27 cellular contexts compared by ENCODE assay signal in the genomic region with DNA sequence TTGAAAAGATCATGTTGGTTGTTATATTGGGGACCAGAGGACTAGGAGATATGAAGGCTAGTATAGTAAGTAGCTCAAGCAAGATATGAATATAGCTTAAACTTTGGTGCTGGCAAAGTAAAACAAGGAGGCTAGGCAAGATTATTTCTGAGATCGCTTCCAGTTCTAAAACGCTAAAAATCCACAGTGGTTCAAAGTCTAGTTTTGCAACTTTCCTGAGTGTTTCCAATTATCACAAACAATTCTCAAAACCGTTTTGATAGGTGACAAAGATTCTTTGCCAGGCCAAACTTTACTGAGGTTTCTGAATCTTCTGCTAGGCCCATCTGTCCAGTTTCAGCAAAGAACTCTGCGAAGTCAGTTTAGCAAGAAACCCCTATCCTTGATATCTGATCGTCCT.
"Had no signal": no experiment of that assay in that cellular context is flagged by ENCODE, and none has a peak within 500 bp of the region (broad histone marks: within the 10 kb centered on the region; RNA-seq: fewer than 3 reads in every experiment).

No MANE protein-coding gene starts in this region.

- H3K27me3 Mint-ChIP-seq: activated B cell treated with CpG ODN at 0.5 μM for 24 hours; activated CD4-positive, alpha-beta T cell treated with anti-CD3 and anti-CD28 coated beads, Interleukin-2, amount 10 ng/mL, durations not matched to agents 24 days and 14 days; activated CD8-positive, alpha-beta memory T cell treated with anti-CD3 and anti-CD28 coated beads, Interleukin-2, amount 10 ng/mL, durations not matched to agents 7 days and 5 days; activated naive CD4-positive, alpha-beta T cell treated with anti-CD3 and anti-CD28 coated beads, Interleukin-2, amount 50 U/mL, for 24 hours; activated T-cell treated with anti-CD3 and anti-CD28 coated beads, Interleukin-2, amount 50 U/mL, for 24 hours; T-helper 17 cell had no signal

- H3K9me3 ChIP-seq: breast epithelium, MG63, Peyer's patch, SJCRH30 had no signal

- DNase-seq: activated B cell treated with CpG ODN at 0.5 μM for 24 hours; activated CD4-positive, alpha-beta T cell treated with anti-CD3 and anti-CD28 coated beads for 1 hour; activated CD4-positive, alpha-beta T cell treated with anti-CD3 and anti-CD28 coated beads, Interleukin-2, amount 10 ng/mL, durations not matched to agents 24 days and 14 days; activated CD4-positive, alpha-beta T cell treated with anti-CD3 and anti-CD28 coated beads, Interleukin-2, amount 50 U/mL, for 48 hours; activated CD8-positive, alpha-beta memory T cell treated with anti-CD3 and anti-CD28 coated beads, Interleukin-2, amount 10 ng/mL, durations not matched to agents 7 days and 5 days; activated effector memory CD4-positive, alpha-beta T cell treated with Interleukin-2 at 50 U/mL for 16 hours; activated naive CD4-positive, alpha-beta T cell; activated T-cell treated with anti-CD3 and anti-CD28 coated beads, Interleukin-2, amount 50 U/mL, for 24 hours; aorta; caudate nucleus; NCI-H1092 treated with DMSO at 0.1 percent for 48 hours; NCI-H1417 treated with DMSO at 0.1 percent for 48 hours; NCI-H1694; NCI-H2029 treated with DMSO at 0.1 percent for 48 hours; NCI-H510A treated with DMSO at 0.1 percent for 48 hours; NCI-H69; Peyer's patch; Right ventricle myocardium superior; SJCRH30; T-helper 17 cell; T-helper 9 cell had no signal

- H3K27ac ChIP-seq: breast epithelium, Peyer's patch, RWPE1, SJCRH30 had no signal

- H3K4me1 ChIP-seq: breast epithelium had no signal

- ATAC-seq: activated CD8-positive, alpha-beta memory T cell treated with anti-CD3 and anti-CD28 coated beads, Interleukin-2, amount 10 ng/mL, durations not matched to agents 7 days and 5 days; SK-N-SH treated with all-trans-retinoic acid at 6 μM for 48 hours; T-helper 17 cell had no signal

- H3K27me3 ChIP-seq: breast epithelium, MG63, Peyer's patch, SJCRH30 had no signal

- H3K36me3 ChIP-seq: breast epithelium, MG63, Peyer's patch had no signal

- H3K4me3 Mint-ChIP-seq: activated B cell treated with CpG ODN at 0.5 μM for 24 hours; activated CD4-positive, alpha-beta T cell treated with anti-CD3 and anti-CD28 coated beads, Interleukin-2, amount 10 ng/mL, durations not matched to agents 24 days and 14 days; activated CD8-positive, alpha-beta memory T cell treated with anti-CD3 and anti-CD28 coated beads, Interleukin-2, amount 10 ng/mL, durations not matched to agents 7 days and 5 days; activated naive CD4-positive, alpha-beta T cell treated with anti-CD3 and anti-CD28 coated beads, Interleukin-2, amount 50 U/mL, for 24 hours; activated T-cell treated with anti-CD3 and anti-CD28 coated beads, Interleukin-2, amount 50 U/mL, for 24 hours; activated T-helper 1 cell treated with anti-CD3 and anti-CD28 coated beads, Interleukin-12 subunit alpha, Interleukin-12 subunit beta, Interleukin-2, Interleukin-4 antibody, amounts not matched to agents 30 ng/mL and 10 ng/mL and 1 ng/mL, durations not matched to agents 14 hours and 24 hours and 36 hours; T-helper 17 cell had no signal

- H3K27ac Mint-ChIP-seq: activated B cell treated with CpG ODN at 0.5 μM for 24 hours; activated CD4-positive, alpha-beta T cell treated with anti-CD3 and anti-CD28 coated beads, Interleukin-2, amount 10 ng/mL, durations not matched to agents 24 days and 14 days; activated CD8-positive, alpha-beta memory T cell treated with anti-CD3 and anti-CD28 coated beads, Interleukin-2, amount 10 ng/mL, durations not matched to agents 7 days and 5 days; activated naive CD4-positive, alpha-beta T cell treated with anti-CD3 and anti-CD28 coated beads, Interleukin-2, amount 50 U/mL, for 24 hours; activated T-cell treated with anti-CD3 and anti-CD28 coated beads, Interleukin-2, amount 50 U/mL, for 24 hours; activated T-helper 1 cell treated with anti-CD3 and anti-CD28 coated beads, Interleukin-12 subunit alpha, Interleukin-12 subunit beta, Interleukin-2, Interleukin-4 antibody, amounts not matched to agents 30 ng/mL and 10 ng/mL and 1 ng/mL, durations not matched to agents 14 hours and 24 hours and 36 hours; T-helper 17 cell had no signal

- H3K4me3 ChIP-seq: breast epithelium, MG63, Peyer's patch, SJCRH30 had no signal
